Comparison of ENCODE assay signal across 1 cellular context in the genomic region with DNA sequence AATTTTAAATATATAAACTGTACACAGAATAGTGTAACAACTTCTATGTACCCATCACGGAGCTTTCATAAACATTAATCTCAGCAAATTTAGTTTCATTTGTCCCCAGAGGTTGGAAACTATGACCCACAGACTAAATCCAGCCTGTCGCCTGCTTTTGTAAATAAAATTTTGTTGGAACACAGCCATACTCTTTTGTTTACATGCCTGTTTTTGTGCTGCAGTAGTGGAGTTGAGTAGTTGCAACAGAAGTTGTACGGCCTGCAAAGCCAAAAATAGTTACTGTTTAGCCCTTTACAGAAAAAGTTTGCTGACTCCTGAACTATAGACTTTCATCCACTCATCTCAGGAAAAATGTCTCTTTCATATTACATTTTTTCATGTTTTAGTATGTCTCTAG.
TF ChIP-seq lines count a peak whose summit lies in the region.

No MANE protein-coding gene starts in this region.

TF ChIP-seq in HepG2, 621 proteins besides CTCF, POLR2A, EP300 and RAD21 (continued from another document and continues in another):
- TF ChIP-seq, protein P1, sequence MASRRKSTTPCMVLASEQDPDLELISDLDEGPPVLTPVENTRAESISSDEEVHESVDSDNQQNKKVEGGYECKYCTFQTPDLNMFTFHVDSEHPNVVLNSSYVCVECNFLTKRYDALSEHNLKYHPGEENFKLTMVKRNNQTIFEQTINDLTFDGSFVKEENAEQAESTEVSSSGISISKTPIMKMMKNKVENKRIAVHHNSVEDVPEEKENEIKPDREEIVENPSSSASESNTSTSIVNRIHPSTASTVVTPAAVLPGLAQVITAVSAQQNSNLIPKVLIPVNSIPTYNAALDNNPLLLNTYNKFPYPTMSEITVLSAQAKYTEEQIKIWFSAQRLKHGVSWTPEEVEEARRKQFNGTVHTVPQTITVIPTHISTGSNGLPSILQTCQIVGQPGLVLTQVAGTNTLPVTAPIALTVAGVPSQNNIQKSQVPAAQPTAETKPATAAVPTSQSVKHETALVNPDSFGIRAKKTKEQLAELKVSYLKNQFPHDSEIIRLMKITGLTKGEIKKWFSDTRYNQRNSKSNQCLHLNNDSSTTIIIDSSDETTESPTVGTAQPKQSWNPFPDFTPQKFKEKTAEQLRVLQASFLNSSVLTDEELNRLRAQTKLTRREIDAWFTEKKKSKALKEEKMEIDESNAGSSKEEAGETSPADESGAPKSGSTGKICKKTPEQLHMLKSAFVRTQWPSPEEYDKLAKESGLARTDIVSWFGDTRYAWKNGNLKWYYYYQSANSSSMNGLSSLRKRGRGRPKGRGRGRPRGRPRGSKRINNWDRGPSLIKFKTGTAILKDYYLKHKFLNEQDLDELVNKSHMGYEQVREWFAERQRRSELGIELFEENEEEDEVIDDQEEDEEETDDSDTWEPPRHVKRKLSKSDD (CRISPR knock-in tag; IDR thresholded peaks at IDR 0.05; ENCODE audit: low read depth) = no peak
- no peak for TF ChIP-seq RELA (CRISPR knock-in tag; IDR thresholded peaks at IDR 0.05)
- no peak for TF ChIP-seq NCOA1 (CRISPR knock-in tag; IDR thresholded peaks at IDR 0.05)
- peak; percentile 71; the same call in 1 of the 2 replicates for TF ChIP-seq NFIC (IDR thresholded peaks at IDR 0.05; ENCODE audit: low read length)
- TF ChIP-seq HNF4G (IDR thresholded peaks at IDR 0.05; ENCODE audit: borderline replicate concordance, low read depth, low read length) = no peak
- TF ChIP-seq HNF4G (CRISPR knock-in tag; IDR thresholded peaks at IDR 0.05; ENCODE audit: borderline replicate concordance, low read depth) = no peak
- TF ChIP-seq SALL1 (CRISPR knock-in tag; IDR thresholded peaks at IDR 0.05) = peak; percentile 40; the same call in 1 of the 2 replicates
- no peak for TF ChIP-seq SOX6 (IDR thresholded peaks at IDR 0.05)
- peak; percentile 51; the same call in 1 of the 2 replicates for TF ChIP-seq SOX6 (CRISPR knock-in tag; IDR thresholded peaks at IDR 0.05)
- TF ChIP-seq, protein P2, sequence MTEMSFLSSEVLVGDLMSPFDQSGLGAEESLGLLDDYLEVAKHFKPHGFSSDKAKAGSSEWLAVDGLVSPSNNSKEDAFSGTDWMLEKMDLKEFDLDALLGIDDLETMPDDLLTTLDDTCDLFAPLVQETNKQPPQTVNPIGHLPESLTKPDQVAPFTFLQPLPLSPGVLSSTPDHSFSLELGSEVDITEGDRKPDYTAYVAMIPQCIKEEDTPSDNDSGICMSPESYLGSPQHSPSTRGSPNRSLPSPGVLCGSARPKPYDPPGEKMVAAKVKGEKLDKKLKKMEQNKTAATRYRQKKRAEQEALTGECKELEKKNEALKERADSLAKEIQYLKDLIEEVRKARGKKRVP (CRISPR knock-in tag; IDR thresholded peaks at IDR 0.05) = 0 out of 4 replicates have a peak, but pooled peaks of 1 of the 2 experiments have one; percentile 20
- TF ChIP-seq ZBTB42 (CRISPR knock-in tag; IDR thresholded peaks at IDR 0.05) = no peak
- TF ChIP-seq, protein P3, sequence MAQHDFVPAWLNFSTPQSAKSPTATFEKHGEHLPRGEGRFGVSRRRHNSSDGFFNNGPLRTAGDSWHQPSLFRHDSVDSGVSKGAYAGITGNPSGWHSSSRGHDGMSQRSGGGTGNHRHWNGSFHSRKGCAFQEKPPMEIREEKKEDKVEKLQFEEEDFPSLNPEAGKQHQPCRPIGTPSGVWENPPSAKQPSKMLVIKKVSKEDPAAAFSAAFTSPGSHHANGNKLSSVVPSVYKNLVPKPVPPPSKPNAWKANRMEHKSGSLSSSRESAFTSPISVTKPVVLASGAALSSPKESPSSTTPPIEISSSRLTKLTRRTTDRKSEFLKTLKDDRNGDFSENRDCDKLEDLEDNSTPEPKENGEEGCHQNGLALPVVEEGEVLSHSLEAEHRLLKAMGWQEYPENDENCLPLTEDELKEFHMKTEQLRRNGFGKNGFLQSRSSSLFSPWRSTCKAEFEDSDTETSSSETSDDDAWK (CRISPR knock-in tag; IDR thresholded peaks at IDR 0.05) = no peak
- TF ChIP-seq TCF7L2 (IDR thresholded peaks at IDR 0.05; ENCODE audit: low read depth, low read length) = no peak
- TF ChIP-seq, protein P4, sequence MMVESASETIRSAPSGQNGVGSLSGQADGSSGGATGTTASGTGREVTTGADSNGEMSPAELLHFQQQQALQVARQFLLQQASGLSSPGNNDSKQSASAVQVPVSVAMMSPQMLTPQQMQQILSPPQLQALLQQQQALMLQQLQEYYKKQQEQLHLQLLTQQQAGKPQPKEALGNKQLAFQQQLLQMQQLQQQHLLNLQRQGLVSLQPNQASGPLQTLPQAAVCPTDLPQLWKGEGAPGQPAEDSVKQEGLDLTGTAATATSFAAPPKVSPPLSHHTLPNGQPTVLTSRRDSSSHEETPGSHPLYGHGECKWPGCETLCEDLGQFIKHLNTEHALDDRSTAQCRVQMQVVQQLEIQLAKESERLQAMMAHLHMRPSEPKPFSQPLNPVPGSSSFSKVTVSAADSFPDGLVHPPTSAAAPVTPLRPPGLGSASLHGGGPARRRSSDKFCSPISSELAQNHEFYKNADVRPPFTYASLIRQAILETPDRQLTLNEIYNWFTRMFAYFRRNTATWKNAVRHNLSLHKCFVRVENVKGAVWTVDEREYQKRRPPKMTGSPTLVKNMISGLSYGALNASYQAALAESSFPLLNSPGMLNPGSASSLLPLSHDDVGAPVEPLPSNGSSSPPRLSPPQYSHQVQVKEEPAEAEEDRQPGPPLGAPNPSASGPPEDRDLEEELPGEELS (CRISPR knock-in tag; IDR thresholded peaks at IDR 0.05) = peak; percentile 15; the same call in 1 of the 2 replicates
- peak; percentile 52; the same call in 1 of the 2 replicates for TF ChIP-seq CEBPB (IDR thresholded peaks at IDR 0.05; ENCODE audit: borderline replicate concordance, low read depth, low read length)
- TF ChIP-seq, protein P5, sequence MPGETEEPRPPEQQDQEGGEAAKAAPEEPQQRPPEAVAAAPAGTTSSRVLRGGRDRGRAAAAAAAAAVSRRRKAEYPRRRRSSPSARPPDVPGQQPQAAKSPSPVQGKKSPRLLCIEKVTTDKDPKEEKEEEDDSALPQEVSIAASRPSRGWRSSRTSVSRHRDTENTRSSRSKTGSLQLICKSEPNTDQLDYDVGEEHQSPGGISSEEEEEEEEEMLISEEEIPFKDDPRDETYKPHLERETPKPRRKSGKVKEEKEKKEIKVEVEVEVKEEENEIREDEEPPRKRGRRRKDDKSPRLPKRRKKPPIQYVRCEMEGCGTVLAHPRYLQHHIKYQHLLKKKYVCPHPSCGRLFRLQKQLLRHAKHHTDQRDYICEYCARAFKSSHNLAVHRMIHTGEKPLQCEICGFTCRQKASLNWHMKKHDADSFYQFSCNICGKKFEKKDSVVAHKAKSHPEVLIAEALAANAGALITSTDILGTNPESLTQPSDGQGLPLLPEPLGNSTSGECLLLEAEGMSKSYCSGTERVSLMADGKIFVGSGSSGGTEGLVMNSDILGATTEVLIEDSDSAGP (CRISPR knock-in tag; IDR thresholded peaks at IDR 0.05; ENCODE audit: borderline replicate concordance) = no peak
- no peak for TF ChIP-seq NFIB (CRISPR knock-in tag; IDR thresholded peaks at IDR 0.05; ENCODE audit: borderline replicate concordance)
- no peak for TF ChIP-seq RAD51 (IDR thresholded peaks at IDR 0.05; ENCODE audit: borderline replicate concordance)
- TF ChIP-seq CREB1 (IDR thresholded peaks at IDR 0.05) = no peak
- TF ChIP-seq CREB1 (CRISPR knock-in tag; IDR thresholded peaks at IDR 0.05) = no peak
- TF ChIP-seq FOXA3 (CRISPR knock-in tag; IDR thresholded peaks at IDR 0.05) = peak; percentile 72
- TF ChIP-seq WIZ (CRISPR knock-in tag; IDR thresholded peaks at IDR 0.05) = no peak
- TF ChIP-seq, protein P6, sequence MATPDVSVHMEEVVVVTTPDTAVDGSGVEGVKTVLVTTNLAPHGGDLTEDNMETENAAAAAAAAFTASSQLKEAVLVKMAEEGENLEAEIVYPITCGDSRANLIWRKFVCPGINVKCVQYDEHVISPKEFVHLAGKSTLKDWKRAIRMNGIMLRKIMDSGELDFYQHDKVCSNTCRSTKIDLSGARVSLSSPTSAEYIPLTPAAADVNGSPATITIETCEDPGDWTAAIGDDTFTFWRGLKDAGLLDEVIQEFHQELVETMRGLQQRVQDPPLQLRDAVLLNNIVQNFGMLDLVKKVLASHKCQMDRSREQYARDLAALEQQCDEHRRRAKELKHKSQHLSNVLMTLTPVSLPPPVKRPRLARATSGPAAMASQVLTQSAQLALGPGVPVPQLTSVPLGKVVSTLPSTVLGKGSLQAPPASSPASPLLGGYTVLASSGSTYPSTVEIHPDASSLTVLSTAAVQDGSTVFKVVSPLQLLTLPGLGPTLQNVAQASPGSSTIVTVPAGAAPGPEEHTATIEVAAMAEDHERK (CRISPR knock-in tag; IDR thresholded peaks at IDR 0.05; ENCODE audit: low read depth) = no peak
- 0 out of 2 replicates have a peak, but pooled peaks have one; percentile 51 for TF ChIP-seq THYN1 (CRISPR knock-in tag; IDR thresholded peaks at IDR 0.05; ENCODE audit: borderline replicate concordance, low read depth)
- TF ChIP-seq SMARCC2 (IDR thresholded peaks at IDR 0.05) = no peak
- peak; percentile 51; the same call in 1 of the 2 replicates for TF ChIP-seq SOX5 (CRISPR knock-in tag; IDR thresholded peaks at IDR 0.05; ENCODE audit: borderline replicate concordance)
- TF ChIP-seq ZNF333 (CRISPR knock-in tag; IDR thresholded peaks at IDR 0.05; ENCODE audit: borderline replicate concordance) = no peak
- no peak for TF ChIP-seq KDM5A (IDR thresholded peaks at IDR 0.05; ENCODE audit: borderline replicate concordance, low read length)
- TF ChIP-seq POGZ (CRISPR knock-in tag; IDR thresholded peaks at IDR 0.05) = no peak
- TF ChIP-seq, protein P7, sequence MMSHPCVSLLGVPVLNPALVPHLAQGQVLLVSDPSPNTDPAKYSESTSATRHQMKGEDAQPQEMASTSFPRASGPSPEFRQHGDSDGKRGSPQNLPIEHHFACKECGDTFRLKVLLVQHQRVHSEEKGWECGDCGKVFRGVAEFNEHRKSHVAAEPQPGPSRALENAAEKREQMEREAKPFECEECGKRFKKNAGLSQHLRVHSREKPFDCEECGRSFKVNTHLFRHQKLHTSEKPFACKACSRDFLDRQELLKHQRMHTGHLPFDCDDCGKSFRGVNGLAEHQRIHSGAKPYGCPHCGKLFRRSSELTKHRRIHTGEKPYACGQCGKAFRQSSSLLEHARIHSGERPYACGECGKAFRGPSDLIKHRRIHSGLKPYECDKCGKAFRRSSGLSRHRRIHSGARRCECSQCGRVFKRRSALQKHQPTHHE (CRISPR knock-in tag; IDR thresholded peaks at IDR 0.05; ENCODE audit: borderline replicate concordance) = no peak
- no peak for TF ChIP-seq MLLT10 (CRISPR knock-in tag; IDR thresholded peaks at IDR 0.05)
- peak in 1 of 2 experiments; percentile 32; a peak in 1 of 4 replicates for TF ChIP-seq MAFK (conservative IDR thresholded peaks at IDR 0.05 in 1 of 2, IDR thresholded peaks at IDR 0.05 in 1 of 2; ENCODE audit: low read length in 2 of 2)
- TF ChIP-seq, protein P8, sequence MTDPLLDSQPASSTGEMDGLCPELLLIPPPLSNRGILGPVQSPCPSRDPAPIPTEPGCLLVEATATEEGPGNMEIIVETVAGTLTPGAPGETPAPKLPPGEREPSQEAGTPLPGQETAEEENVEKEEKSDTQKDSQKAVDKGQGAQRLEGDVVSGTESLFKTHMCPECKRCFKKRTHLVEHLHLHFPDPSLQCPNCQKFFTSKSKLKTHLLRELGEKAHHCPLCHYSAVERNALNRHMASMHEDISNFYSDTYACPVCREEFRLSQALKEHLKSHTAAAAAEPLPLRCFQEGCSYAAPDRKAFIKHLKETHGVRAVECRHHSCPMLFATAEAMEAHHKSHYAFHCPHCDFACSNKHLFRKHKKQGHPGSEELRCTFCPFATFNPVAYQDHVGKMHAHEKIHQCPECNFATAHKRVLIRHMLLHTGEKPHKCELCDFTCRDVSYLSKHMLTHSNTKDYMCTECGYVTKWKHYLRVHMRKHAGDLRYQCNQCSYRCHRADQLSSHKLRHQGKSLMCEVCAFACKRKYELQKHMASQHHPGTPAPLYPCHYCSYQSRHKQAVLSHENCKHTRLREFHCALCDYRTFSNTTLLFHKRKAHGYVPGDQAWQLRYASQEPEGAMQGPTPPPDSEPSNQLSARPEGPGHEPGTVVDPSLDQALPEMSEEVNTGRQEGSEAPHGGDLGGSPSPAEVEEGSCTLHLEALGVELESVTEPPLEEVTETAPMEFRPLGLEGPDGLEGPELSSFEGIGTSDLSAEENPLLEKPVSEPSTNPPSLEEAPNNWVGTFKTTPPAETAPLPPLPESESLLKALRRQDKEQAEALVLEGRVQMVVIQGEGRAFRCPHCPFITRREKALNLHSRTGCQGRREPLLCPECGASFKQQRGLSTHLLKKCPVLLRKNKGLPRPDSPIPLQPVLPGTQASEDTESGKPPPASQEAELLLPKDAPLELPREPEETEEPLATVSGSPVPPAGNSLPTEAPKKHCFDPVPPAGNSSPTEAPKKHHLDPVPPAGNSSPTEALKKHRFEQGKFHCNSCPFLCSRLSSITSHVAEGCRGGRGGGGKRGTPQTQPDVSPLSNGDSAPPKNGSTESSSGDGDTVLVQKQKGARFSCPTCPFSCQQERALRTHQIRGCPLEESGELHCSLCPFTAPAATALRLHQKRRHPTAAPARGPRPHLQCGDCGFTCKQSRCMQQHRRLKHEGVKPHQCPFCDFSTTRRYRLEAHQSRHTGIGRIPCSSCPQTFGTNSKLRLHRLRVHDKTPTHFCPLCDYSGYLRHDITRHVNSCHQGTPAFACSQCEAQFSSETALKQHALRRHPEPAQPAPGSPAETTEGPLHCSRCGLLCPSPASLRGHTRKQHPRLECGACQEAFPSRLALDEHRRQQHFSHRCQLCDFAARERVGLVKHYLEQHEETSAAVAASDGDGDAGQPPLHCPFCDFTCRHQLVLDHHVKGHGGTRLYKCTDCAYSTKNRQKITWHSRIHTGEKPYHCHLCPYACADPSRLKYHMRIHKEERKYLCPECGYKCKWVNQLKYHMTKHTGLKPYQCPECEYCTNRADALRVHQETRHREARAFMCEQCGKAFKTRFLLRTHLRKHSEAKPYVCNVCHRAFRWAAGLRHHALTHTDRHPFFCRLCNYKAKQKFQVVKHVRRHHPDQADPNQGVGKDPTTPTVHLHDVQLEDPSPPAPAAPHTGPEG (CRISPR knock-in tag; IDR thresholded peaks at IDR 0.05) = no peak
- 0 out of 2 replicates have a peak, but pooled peaks have one; percentile 19 for TF ChIP-seq BCL6 (CRISPR knock-in tag; IDR thresholded peaks at IDR 0.05)
- TF ChIP-seq, protein P9, sequence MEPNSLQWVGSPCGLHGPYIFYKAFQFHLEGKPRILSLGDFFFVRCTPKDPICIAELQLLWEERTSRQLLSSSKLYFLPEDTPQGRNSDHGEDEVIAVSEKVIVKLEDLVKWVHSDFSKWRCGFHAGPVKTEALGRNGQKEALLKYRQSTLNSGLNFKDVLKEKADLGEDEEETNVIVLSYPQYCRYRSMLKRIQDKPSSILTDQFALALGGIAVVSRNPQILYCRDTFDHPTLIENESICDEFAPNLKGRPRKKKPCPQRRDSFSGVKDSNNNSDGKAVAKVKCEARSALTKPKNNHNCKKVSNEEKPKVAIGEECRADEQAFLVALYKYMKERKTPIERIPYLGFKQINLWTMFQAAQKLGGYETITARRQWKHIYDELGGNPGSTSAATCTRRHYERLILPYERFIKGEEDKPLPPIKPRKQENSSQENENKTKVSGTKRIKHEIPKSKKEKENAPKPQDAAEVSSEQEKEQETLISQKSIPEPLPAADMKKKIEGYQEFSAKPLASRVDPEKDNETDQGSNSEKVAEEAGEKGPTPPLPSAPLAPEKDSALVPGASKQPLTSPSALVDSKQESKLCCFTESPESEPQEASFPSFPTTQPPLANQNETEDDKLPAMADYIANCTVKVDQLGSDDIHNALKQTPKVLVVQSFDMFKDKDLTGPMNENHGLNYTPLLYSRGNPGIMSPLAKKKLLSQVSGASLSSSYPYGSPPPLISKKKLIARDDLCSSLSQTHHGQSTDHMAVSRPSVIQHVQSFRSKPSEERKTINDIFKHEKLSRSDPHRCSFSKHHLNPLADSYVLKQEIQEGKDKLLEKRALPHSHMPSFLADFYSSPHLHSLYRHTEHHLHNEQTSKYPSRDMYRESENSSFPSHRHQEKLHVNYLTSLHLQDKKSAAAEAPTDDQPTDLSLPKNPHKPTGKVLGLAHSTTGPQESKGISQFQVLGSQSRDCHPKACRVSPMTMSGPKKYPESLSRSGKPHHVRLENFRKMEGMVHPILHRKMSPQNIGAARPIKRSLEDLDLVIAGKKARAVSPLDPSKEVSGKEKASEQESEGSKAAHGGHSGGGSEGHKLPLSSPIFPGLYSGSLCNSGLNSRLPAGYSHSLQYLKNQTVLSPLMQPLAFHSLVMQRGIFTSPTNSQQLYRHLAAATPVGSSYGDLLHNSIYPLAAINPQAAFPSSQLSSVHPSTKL (CRISPR knock-in tag; IDR thresholded peaks at IDR 0.05) = peak; percentile 58
